ENCODE assay signal across 8 cellular contexts in the genomic region with DNA sequence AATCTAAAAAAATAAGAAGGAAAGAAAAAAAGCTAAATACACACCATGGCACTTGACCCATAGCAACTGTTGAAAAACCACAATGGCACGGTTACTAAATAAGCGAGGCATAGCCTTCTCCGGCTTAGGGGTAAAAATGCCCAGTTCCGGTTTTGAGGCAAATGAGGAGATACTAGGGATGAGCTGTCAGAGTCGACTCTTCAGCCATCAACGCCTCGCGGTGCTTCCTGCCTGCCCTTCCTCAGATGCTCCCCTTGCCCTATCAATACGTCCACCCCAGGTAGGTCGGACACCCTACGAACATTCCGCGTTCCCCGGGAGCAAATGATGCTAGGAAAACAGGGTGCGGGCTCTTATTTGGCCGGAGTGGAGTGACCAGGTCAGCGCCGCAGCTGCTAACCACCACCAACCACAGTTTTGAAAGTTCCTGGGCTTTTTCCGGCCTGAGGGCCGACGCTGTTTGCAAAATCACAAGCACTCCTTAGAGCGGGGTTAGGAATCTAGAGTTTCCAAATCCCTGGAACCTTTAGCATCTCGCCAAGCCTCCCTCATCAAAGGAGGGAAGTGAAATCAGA. TPM values are rescaled to one million over a fixed set of nuclear protein-coding genes. Genes with fewer than 3 reads are reported as not detected.
A peak's percentile ranks its signal among the peaks of the same experiment; 100 is the strongest.
DNase-seq lines count a peak whose midpoint lies in the region; ATAC-seq and TF ChIP-seq lines count a peak whose summit lies in the region.

No MANE protein-coding gene starts in this region.

- peak; percentile 1 for ATAC-seq in HG02763 (IDR thresholded peaks at IDR 0.05; ENCODE audit: unreplicated experiment)
- peak; percentile 47 for ATAC-seq in SK-N-SH treated with all-trans-retinoic acid at 6 μM for 48 hours
- ATAC-seq in lower lobe of right lung: peak; percentile 29 to 44
- no peak for ATAC-seq in GM21526 (IDR thresholded peaks at IDR 0.05; ENCODE audit: low FRiP score, unreplicated experiment)
- no peak for ATAC-seq in HG03521 (IDR thresholded peaks at IDR 0.05; ENCODE audit: unreplicated experiment)

- DNase-seq in ELF-1 (ENCODE audit: low read depth, low spot score): peak; percentile 74
- peak; percentile 34 for DNase-seq in dedifferentiated amniotic fluid mesenchymal stem cell (ENCODE audit: extremely low spot score)
- DNase-seq in lower lobe of right lung: peak; percentile 58
- peak in 1 of 2 donors; percentile 12 for DNase-seq in tibial nerve (ENCODE audit: low spot score in 2 of 2)

- intact Hi-C loops in lower lobe of right lung (cut with DNase I): no loop called here

- H3K4me1 ChIP-seq in lower lobe of right lung (peaks cover 36% of the 10 kb centered on the region), tibial nerve (peaks cover 0 to 51% (median 27%) of the 10 kb centered on the region in 4 donors)

- H3K27ac ChIP-seq in lower lobe of right lung: peak overlapping the region; percentile 94
- H3K27ac ChIP-seq in tibial nerve: peak overlapping the region; percentile 83 to 95 (median 92)

- peaks cover 43% of the 10 kb centered on the region for H3K36me3 ChIP-seq in lower lobe of right lung
- H3K36me3 ChIP-seq in tibial nerve: peaks cover 0 to 41% (median 4%) of the 10 kb centered on the region in 3 donors

- TF ChIP-seq CTCF in lower lobe of right lung (IDR thresholded peaks at IDR 0.05): no peak
- TF ChIP-seq CTCF in tibial nerve (IDR thresholded peaks at IDR 0.05): no peak

- H3K9me3 ChIP-seq in lower lobe of right lung (no peaks in the 10 kb centered on the region), tibial nerve (no peaks in the 10 kb centered on the region)

- WGBS in tibial nerve, 2 donors: 1% methylated on average over 19 to 23 of the region's 23 CpGs

- no peaks in the 10 kb centered on the region for H3K27me3 ChIP-seq in lower lobe of right lung (ENCODE audit: low read depth)
- no peaks in the 10 kb centered on the region for H3K27me3 ChIP-seq in tibial nerve

- TF ChIP-seq EP300 in tibial nerve (IDR thresholded peaks at IDR 0.05): no peak

- H3K4me3 ChIP-seq in lower lobe of right lung (peak overlapping the region; percentile 93), tibial nerve (peak overlapping the region; percentile 70 to 100 (median 95))

- TF ChIP-seq POLR2A in tibial nerve (IDR thresholded peaks at IDR 0.05): no peak

TF ChIP-seq in SK-N-SH treated with all-trans-retinoic acid at 6 μM for 48 hours, 23 proteins besides CTCF, POLR2A, EP300 and RAD21 (continues in another document):
- TF ChIP-seq ZFP30 (CRISPR knock-in tag; IDR thresholded peaks at IDR 0.05): no peak
- no peak for TF ChIP-seq ISL1 (CRISPR knock-in tag; IDR thresholded peaks at IDR 0.05)
- no peak for TF ChIP-seq TSHZ2 (CRISPR knock-in tag; IDR thresholded peaks at IDR 0.05)
- TF ChIP-seq CSRNP3 (CRISPR knock-in tag; IDR thresholded peaks at IDR 0.05): no peak
- TF ChIP-seq GLIS3 (CRISPR knock-in tag; IDR thresholded peaks at IDR 0.05): no peak
- no peak for TF ChIP-seq ZNF8 (CRISPR knock-in tag; IDR thresholded peaks at IDR 0.05)
- no peak for TF ChIP-seq ZNF565 (CRISPR knock-in tag; conservative IDR thresholded peaks at IDR 0.05; ENCODE audit: low read depth)
- TF ChIP-seq OSR1 (CRISPR knock-in tag; IDR thresholded peaks at IDR 0.05): no peak
- no peak for TF ChIP-seq BACH2 (CRISPR knock-in tag; IDR thresholded peaks at IDR 0.05; ENCODE audit: borderline replicate concordance)
- TF ChIP-seq ARNTL (CRISPR knock-in tag; IDR thresholded peaks at IDR 0.05; ENCODE audit: borderline replicate concordance, low read depth): no peak
- TF ChIP-seq POU6F1 (CRISPR knock-in tag; IDR thresholded peaks at IDR 0.05; ENCODE audit: borderline replicate concordance, low read depth): no peak
- TF ChIP-seq PATZ1 (CRISPR knock-in tag; IDR thresholded peaks at IDR 0.05; ENCODE audit: borderline replicate concordance): no peak
- TF ChIP-seq TOX (CRISPR knock-in tag; IDR thresholded peaks at IDR 0.05; ENCODE audit: borderline replicate concordance): no peak
- no peak for TF ChIP-seq ZC3H10 (CRISPR knock-in tag; IDR thresholded peaks at IDR 0.05)
- TF ChIP-seq ESRRG (CRISPR knock-in tag; IDR thresholded peaks at IDR 0.05): no peak
- no peak for TF ChIP-seq SNAI2 (CRISPR knock-in tag; IDR thresholded peaks at IDR 0.05)

RNA-seq across cellular contexts. Expression of gene SRSF9, which starts 1.2 kb away (rescaled TPM):
- total RNA-seq in lower lobe of right lung: 115 TPM
- 10 to 100 TPM; 66.6 to 90.6 (median 77.1) TPM for total RNA-seq in tibial nerve

RNA-seq across cellular contexts. Expression of gene GATC, which starts 22.1 kb away (rescaled TPM):
- total RNA-seq in lower lobe of right lung (31.7 TPM), tibial nerve (10 to 100 TPM; 21.0 to 37.3 (median 29.2) TPM)

RNA-seq across cellular contexts. Expression of gene TRIAP1, which starts 22.2 kb away (rescaled TPM):
- 20.4 TPM for total RNA-seq in lower lobe of right lung
- 10 to 100 TPM in 1 of 4 donors, 1 to 10 TPM in 3; 2.4 to 17.0 (median 7.0) TPM for total RNA-seq in tibial nerve

RNA-seq across cellular contexts. Expression of gene DYNLL1, which starts 27.6 kb away (rescaled TPM):
- total RNA-seq in lower lobe of right lung (285 TPM), tibial nerve (100 to 1,000 TPM; 175 to 306 (median 258) TPM)

RNA-seq across cellular contexts. Expression of gene COX6A1, which starts 30.4 kb away (rescaled TPM):
- total RNA-seq in lower lobe of right lung (263 TPM), tibial nerve (100 to 1,000 TPM; 458 to 661 (median 570) TPM)

Comparison
In these comparisons a context has a peak if more than half of its experiments do, and no peak if none do; other contexts are left out.
1. ATAC-seq: peak in HG02763 (single experiment), SK-N-SH treated with all-trans-retinoic acid at 6 μM for 48 hours (single experiment) and lower lobe of right lung (2 of 2); none in GM21526 (single experiment) and HG03521 (single experiment).